In the genomic region with DNA sequence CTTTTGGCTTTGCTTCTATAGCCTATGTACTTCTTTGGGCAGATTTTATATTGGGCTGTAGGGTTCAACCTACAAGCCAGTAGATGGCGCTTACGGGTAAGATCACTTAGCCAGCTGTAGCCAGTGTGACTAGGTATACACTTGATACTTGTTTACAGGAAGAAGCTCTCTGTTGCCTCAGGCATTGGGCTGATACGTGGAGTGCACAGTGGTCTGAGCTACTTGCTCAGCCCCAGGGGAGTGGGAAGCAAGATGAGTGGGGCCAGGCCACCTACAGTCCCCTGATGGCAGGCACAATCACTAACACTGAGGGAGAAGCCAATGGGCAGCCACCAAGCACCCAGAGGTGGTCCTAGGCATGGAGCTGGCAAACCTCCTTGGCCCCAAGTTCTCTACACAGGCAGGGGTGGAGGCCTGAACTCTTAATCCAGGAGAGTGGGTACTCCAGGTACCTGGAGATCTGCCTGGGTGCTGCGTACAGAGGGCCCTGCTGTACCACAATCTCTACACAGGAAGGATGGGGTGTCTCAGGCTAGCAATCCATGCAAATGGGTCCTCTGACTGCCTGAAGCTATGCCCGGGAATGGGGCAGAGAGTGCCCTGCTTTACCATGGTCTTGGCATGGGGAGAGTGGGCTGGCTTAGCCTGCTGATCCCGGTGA, we compare ENCODE assay signal across 9 cellular contexts.
DNase-seq lines count a peak whose midpoint lies in the region; ATAC-seq and TF ChIP-seq lines count a peak whose summit lies in the region.
"Had no signal": no experiment of that assay in that cellular context is flagged by ENCODE, and none has a peak within 500 bp of the region (broad histone marks: within the 10 kb centered on the region; RNA-seq: fewer than 3 reads in every experiment).

No MANE protein-coding gene starts in this region.

- no peak overlapping the region for H2AFZ ChIP-seq in SU-DHL-6 (ENCODE audit: low read depth, low read length, severe bottlenecking)

- no peaks in the 10 kb centered on the region for H3K9me2 ChIP-seq in SU-DHL-6 (replicated peaks; ENCODE audit: insufficient read depth, low read length)

- H3K36me3 Mint-ChIP-seq in CD14-positive monocyte, result peaks cover 5 to 9% of the 10 kb centered on the region in 2 donors

- H3K9ac ChIP-seq in SU-DHL-6 (ENCODE audit: low read length), result no peak overlapping the region

- TF ChIP-seq POLR2A in esophagus muscularis mucosa (IDR thresholded peaks at IDR 0.05; ENCODE audit: low read depth), result no peak

- H4K20me1 ChIP-seq in SU-DHL-6 (ENCODE audit: low read depth, low read length), result no peaks in the 10 kb centered on the region

- no peaks in the 10 kb centered on the region for H3K36me3 ChIP-seq in SU-DHL-6 (ENCODE audit: low read length)
- H3K36me3 ChIP-seq in esophagus muscularis mucosa, result no peaks in the 10 kb centered on the region

- H3K9me3 Mint-ChIP-seq in CD14-positive monocyte, result peaks cover 0 to 5% (median 0%) of the 10 kb centered on the region in 7 donors

- no peaks in the 10 kb centered on the region for H3F3A ChIP-seq in SU-DHL-6 (ENCODE audit: insufficient read depth)

- H3K4me3 ChIP-seq in GM12875 (ENCODE audit: low read depth, low read length) (no peak overlapping the region), SU-DHL-6 (ENCODE audit: insufficient read depth, low read length, poor library complexity, severe bottlenecking) (no peak overlapping the region), esophagus muscularis mucosa (no peak overlapping the region)
- no peak overlapping the region for H3K4me3 ChIP-seq in Jurkat, Clone E6-1 (ENCODE audit: low read length)
- H3K4me3 ChIP-seq: skin epidermis had no signal

- H3K4me2 ChIP-seq in SU-DHL-6 (ENCODE audit: low read depth, low read length, poor library complexity, severe bottlenecking), result no peak overlapping the region

- no peak for ATAC-seq in GM18502 (IDR thresholded peaks at IDR 0.05; ENCODE audit: poor library complexity, unreplicated experiment)

- TF ChIP-seq EP300 in esophagus muscularis mucosa (IDR thresholded peaks at IDR 0.05), result no peak

- TF ChIP-seq CTCF in CD14-positive monocyte (IDR thresholded peaks at IDR 0.05), result peak; percentile 14
- peak; percentile 73 for TF ChIP-seq CTCF in GM12875 (IDR thresholded peaks at IDR 0.05; ENCODE audit: borderline replicate concordance, insufficient read depth, low read depth, low read length)
- TF ChIP-seq CTCF in SU-DHL-6 (IDR thresholded peaks at IDR 0.05; ENCODE audit: insufficient read depth, low read length, poor library complexity, severe bottlenecking), result peak; percentile 82
- no peak for TF ChIP-seq CTCF in esophagus muscularis mucosa (IDR thresholded peaks at IDR 0.05)

- 81% methylated on average over 5 of the region's 6 CpGs for WGBS in esophagus muscularis mucosa

- intact Hi-C loops in CD14-positive monocyte (cut with micrococcal nuclease) (no loop called here), esophagus muscularis mucosa (cut with DNase I) (no loop called here)

- no peak overlapping the region for H3K4me3 Mint-ChIP-seq in CD14-positive monocyte

- peaks cover 6 to 36% (median 19%) of the 10 kb centered on the region in 4 donors for H3K4me1 ChIP-seq in esophagus muscularis mucosa

- H3K27ac ChIP-seq in SU-DHL-6 (ENCODE audit: low read depth, low read length), result no peak overlapping the region
- no peak overlapping the region for H3K27ac ChIP-seq in esophagus muscularis mucosa (replicated peaks in 1 of 4)
- H3K27ac ChIP-seq: skin epidermis had no signal

- H3K27me3 ChIP-seq in SU-DHL-6 (ENCODE audit: low read length) (no peaks in the 10 kb centered on the region), esophagus muscularis mucosa (no peaks in the 10 kb centered on the region)

- no peaks in the 10 kb centered on the region for H3K79me2 ChIP-seq in SU-DHL-6 (ENCODE audit: insufficient read depth, low read length)

- H3K9me3 ChIP-seq in SU-DHL-6 (ENCODE audit: insufficient read depth, low read length) (no peaks in the 10 kb centered on the region), esophagus muscularis mucosa (peaks cover 0 to 12% (median 3%) of the 10 kb centered on the region in 4 donors)

- peaks cover 3% of the 10 kb centered on the region for H3K4me1 Mint-ChIP-seq in CD14-positive monocyte

- DNase-seq in CD14-positive monocyte (ENCODE audit: low spot score) (no peak), germinal center (ENCODE audit: low spot score) (peak; percentile 58), amygdala (lab: John Stamatoyannopoulos, UW) (no peak), esophagus muscularis mucosa (ENCODE audit: extremely low spot score) (no peak)
- peak; percentile 61 for DNase-seq in Jurkat, Clone E6-1 (ENCODE audit: low read depth, low spot score)

- peak overlapping the region in 3 of 7 donors; percentile 37 to 77 (median 48) for H3K27ac Mint-ChIP-seq in CD14-positive monocyte

- H3K27me3 Mint-ChIP-seq in CD14-positive monocyte (ENCODE audit: low read depth in 3 of 3), result no peaks in the 10 kb centered on the region

Comparison
In these comparisons a context has a peak if more than half of its experiments do, and no peak if none do; other contexts are left out.
1. DNase-seq: peak in Jurkat, Clone E6-1 (single experiment) and germinal center (single experiment); none in CD14-positive monocyte (single experiment), amygdala (0 of 56) and esophagus muscularis mucosa (single experiment).
2. CTCF ChIP-seq: peak in CD14-positive monocyte (single experiment), GM12875 (single experiment) and SU-DHL-6 (single experiment); none in esophagus muscularis mucosa (0 of 3).